15 cellular contexts compared by ENCODE assay signal in the genomic region with DNA sequence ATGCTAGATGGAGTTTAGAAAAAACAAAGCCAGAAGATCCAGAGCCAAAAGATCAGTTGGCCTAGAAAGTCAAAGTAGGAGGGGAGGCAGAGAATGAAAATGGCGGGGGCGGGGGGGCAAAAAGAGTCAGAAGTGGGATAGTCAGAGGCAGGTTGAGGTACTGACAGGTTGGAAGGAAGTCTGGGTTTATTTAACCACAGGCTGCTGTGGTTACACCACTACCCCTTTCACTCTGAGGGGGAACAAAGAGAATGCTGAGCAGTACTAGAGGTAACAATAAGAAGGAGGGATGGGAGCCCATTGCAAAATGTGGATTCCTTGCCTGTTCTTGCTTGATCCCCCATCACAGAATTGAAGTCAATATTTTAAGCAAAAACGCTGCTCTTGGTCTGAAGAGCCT.
DNase-seq lines count a peak whose midpoint lies in the region; ATAC-seq lines count a peak whose summit lies in the region.
"Had no signal": no experiment of that assay in that cellular context is flagged by ENCODE, and none has a peak within 500 bp of the region (broad histone marks: within the 10 kb centered on the region; RNA-seq: fewer than 3 reads in every experiment).

No MANE protein-coding gene starts in this region.

- DNase-seq in UCSD-AML1 (lab: John Stamatoyannopoulos, UW; ENCODE audit: unreplicated experiment) (peak; percentile 14), HuH-7 (ENCODE audit: low spot score) (no peak), AG20443 (ENCODE audit: low spot score) (no peak), T-helper 17 cell (no peak), MG63 (no peak)
- DNase-seq: activated naive CD4-positive, alpha-beta T cell treated with anti-CD3 and anti-CD28 coated beads, Interleukin-2, amount 50 U/mL, for 16 hours; DMS53; mesenchymal stem cell; PC-9; right lobe of liver; stimulated activated CD4-positive, alpha-beta T cell treated with anti-CD3 and anti-CD28 coated beads, Interleukin-4, amount 100 ng/mL, for 1 hour had no signal

- H3K4me1 Mint-ChIP-seq in T-helper 17 cell, result no peaks in the 10 kb centered on the region

- no peak overlapping the region for H3K4me3 Mint-ChIP-seq in T-helper 17 cell

- no peaks in the 10 kb centered on the region for H3K27me3 ChIP-seq in MG63
- H3K27me3 ChIP-seq: right lobe of liver had no signal

- no peaks in the 10 kb centered on the region for H3K36me3 Mint-ChIP-seq in T-helper 17 cell (ENCODE audit: low read depth)

- H3K9me3 ChIP-seq in T-helper 17 cell (ENCODE audit: control insufficient read depth, low read length, poor library complexity, severe bottlenecking) (no peaks in the 10 kb centered on the region), MG63 (no peaks in the 10 kb centered on the region)
- H3K9me3 ChIP-seq: gastroesophageal sphincter, right lobe of liver had no signal

- H3K36me3 ChIP-seq in MG63, result no peaks in the 10 kb centered on the region
- H3K36me3 ChIP-seq: gastroesophageal sphincter, right lobe of liver had no signal

- ATAC-seq in GM18499 (IDR thresholded peaks at IDR 0.05; ENCODE audit: insufficient read depth, unreplicated experiment), result peak; percentile 97
- peak; percentile 69 for ATAC-seq in GM21390 (IDR thresholded peaks at IDR 0.05; ENCODE audit: unreplicated experiment)
- peak; percentile 71 for ATAC-seq in HG03175 (IDR thresholded peaks at IDR 0.05; ENCODE audit: unreplicated experiment)
- no peak for ATAC-seq in T-helper 17 cell
- ATAC-seq: gastroesophageal sphincter, right lobe of liver had no signal

- peaks cover 16% of the 10 kb centered on the region for H3K27me3 Mint-ChIP-seq in T-helper 17 cell

- no peak overlapping the region for H3K27ac Mint-ChIP-seq in T-helper 17 cell

- H3K4me3 ChIP-seq in MG63, result no peak overlapping the region
- H3K4me3 ChIP-seq: gastroesophageal sphincter, PC-9, right lobe of liver had no signal
